Comparison of ENCODE assay signal across 1 cellular context in the genomic region with DNA sequence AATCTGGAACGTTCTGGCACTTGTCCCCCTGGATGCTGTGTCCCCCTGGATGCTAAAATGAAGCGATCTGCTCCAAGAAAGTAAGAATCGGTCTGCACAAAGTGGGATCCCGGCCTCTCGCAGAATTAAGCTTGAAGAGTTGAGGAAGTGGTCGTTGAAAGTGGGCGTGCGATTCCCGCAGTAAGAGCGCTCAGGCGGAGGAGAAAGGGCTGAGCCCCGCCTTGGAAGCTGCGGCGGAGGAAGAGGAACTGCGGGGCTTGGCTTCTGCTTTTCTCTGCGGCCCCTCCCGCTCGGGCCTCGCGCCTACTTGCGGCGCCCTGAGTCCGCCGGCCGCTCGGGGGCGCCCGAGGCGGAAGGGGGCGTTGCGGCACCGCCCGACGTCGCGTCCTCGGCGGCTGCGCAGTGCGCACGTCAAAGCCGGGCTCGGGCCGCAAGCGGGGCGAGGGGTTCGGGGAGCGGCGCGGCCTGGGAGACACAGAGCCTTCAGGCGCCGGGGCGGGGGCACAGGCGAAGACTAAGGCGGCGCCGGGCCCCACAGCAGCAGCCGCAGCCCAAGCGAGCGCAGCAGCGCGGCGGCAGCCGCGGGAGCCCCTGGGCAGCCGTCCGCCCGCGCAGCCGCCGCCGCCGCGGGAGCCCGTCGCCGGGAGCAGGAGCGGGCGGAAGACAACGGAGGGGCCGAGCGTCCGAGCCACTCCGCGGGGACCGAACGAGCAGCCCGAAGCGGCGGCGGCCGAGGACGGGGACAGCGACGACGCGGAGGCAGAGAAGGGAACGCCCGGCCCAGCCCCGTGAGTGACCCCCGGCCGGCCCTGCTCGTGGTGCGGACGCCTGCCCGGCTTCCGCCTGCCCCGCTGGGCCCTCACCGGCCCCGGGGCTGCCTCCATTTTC.
A peak's percentile ranks its signal among the peaks of the same experiment; 100 is the strongest.
TF ChIP-seq lines count a peak whose summit lies in the region.

A gene (plus strand): TSS at position 400 of the 888 bp plus-strand sequence. CDS start 47,160 bp downstream, outside the sequence.

TF ChIP-seq in HepG2, 621 proteins besides CTCF, POLR2A, EP300 and RAD21 (continued from another document and continues in another):
- TF ChIP-seq, protein P1, sequence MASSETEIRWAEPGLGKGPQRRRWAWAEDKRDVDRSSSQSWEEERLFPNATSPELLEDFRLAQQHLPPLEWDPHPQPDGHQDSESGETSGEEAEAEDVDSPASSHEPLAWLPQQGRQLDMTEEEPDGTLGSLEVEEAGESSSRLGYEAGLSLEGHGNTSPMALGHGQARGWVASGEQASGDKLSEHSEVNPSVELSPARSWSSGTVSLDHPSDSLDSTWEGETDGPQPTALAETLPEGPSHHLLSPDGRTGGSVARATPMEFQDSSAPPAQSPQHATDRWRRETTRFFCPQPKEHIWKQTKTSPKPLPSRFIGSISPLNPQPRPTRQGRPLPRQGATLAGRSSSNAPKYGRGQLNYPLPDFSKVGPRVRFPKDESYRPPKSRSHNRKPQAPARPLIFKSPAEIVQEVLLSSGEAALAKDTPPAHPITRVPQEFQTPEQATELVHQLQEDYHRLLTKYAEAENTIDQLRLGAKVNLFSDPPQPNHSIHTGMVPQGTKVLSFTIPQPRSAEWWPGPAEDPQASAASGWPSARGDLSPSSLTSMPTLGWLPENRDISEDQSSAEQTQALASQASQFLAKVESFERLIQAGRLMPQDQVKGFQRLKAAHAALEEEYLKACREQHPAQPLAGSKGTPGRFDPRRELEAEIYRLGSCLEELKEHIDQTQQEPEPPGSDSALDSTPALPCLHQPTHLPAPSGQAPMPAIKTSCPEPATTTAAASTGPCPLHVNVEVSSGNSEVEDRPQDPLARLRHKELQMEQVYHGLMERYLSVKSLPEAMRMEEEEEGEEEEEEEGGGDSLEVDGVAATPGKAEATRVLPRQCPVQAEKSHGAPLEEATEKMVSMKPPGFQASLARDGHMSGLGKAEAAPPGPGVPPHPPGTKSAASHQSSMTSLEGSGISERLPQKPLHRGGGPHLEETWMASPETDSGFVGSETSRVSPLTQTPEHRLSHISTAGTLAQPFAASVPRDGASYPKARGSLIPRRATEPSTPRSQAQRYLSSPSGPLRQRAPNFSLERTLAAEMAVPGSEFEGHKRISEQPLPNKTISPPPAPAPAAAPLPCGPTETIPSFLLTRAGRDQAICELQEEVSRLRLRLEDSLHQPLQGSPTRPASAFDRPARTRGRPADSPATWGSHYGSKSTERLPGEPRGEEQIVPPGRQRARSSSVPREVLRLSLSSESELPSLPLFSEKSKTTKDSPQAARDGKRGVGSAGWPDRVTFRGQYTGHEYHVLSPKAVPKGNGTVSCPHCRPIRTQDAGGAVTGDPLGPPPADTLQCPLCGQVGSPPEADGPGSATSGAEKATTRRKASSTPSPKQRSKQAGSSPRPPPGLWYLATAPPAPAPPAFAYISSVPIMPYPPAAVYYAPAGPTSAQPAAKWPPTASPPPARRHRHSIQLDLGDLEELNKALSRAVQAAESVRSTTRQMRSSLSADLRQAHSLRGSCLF (CRISPR knock-in tag; IDR thresholded peaks at IDR 0.05; ENCODE audit: borderline replicate concordance): no peak
- TF ChIP-seq SIN3B (IDR thresholded peaks at IDR 0.05; ENCODE audit: low read length) (no peak), ZNF12 (CRISPR knock-in tag; IDR thresholded peaks at IDR 0.05) (peak; percentile 67; the same call in 1 of the 2 replicates), ATM (IDR thresholded peaks at IDR 0.05; ENCODE audit: borderline replicate concordance) (no peak), TOE1 (CRISPR knock-in tag; IDR thresholded peaks at IDR 0.05) (no peak; the same call in none of the 2 replicates), ZNF672 (CRISPR knock-in tag; IDR thresholded peaks at IDR 0.05) (no peak), ZNF121 (CRISPR knock-in tag; IDR thresholded peaks at IDR 0.05) (peak; percentile 45; the same call in 1 of the 2 replicates), FOXP1 (IDR thresholded peaks at IDR 0.05) (no peak), FOXP1 (CRISPR knock-in tag; IDR thresholded peaks at IDR 0.05) (no peak), ATF1 (CRISPR knock-in tag; IDR thresholded peaks at IDR 0.05) (no peak), REXO4 (CRISPR knock-in tag; IDR thresholded peaks at IDR 0.05; ENCODE audit: borderline replicate concordance) (no peak), ZNF326 (CRISPR knock-in tag; IDR thresholded peaks at IDR 0.05; ENCODE audit: borderline replicate concordance) (no peak), ZNF577 (CRISPR knock-in tag; IDR thresholded peaks at IDR 0.05; ENCODE audit: borderline replicate concordance, low read depth) (no peak), CEBPG (CRISPR knock-in tag; IDR thresholded peaks at IDR 0.05) (no peak), HES4 (CRISPR knock-in tag; IDR thresholded peaks at IDR 0.05; ENCODE audit: borderline replicate concordance) (0 out of 2 replicates have a peak, but pooled peaks have one; percentile 12), EEA1 (CRISPR knock-in tag; IDR thresholded peaks at IDR 0.05; ENCODE audit: borderline replicate concordance) (peak; percentile 77), ZNF816 (CRISPR knock-in tag; IDR thresholded peaks at IDR 0.05; ENCODE audit: borderline replicate concordance) (no peak; the same call in 1 of the 2 replicates), FOXJ3 (CRISPR knock-in tag; IDR thresholded peaks at IDR 0.05; ENCODE audit: borderline replicate concordance) (no peak), SYNCRIP (IDR thresholded peaks at IDR 0.05; ENCODE audit: insufficient read depth, low read depth, low read length) (no peak), ZNF205 (CRISPR knock-in tag; IDR thresholded peaks at IDR 0.05) (peak; percentile 63; the same call in 1 of the 2 replicates), ZNF432 (CRISPR knock-in tag; IDR thresholded peaks at IDR 0.05; ENCODE audit: borderline replicate concordance) (no peak), FIP1L1 (IDR thresholded peaks at IDR 0.05; ENCODE audit: borderline replicate concordance, insufficient read depth, low read depth, low read length) (no peak), ZNF737 (CRISPR knock-in tag; IDR thresholded peaks at IDR 0.05; ENCODE audit: borderline replicate concordance) (no peak), RFXAP (CRISPR knock-in tag; IDR thresholded peaks at IDR 0.05; ENCODE audit: borderline replicate concordance) (peak; percentile 56; the same call in 1 of the 2 replicates), ZFP36 (IDR thresholded peaks at IDR 0.05; ENCODE audit: borderline replicate concordance, low read depth, low read length, partially characterized antibody) (no peak), ZFAT (CRISPR knock-in tag; conservative IDR thresholded peaks at IDR 0.05) (no peak), HOXA5 (CRISPR knock-in tag; IDR thresholded peaks at IDR 0.05) (no peak), CREM (IDR thresholded peaks at IDR 0.05) (no peak), CREM (CRISPR knock-in tag; IDR thresholded peaks at IDR 0.05) (no peak), MATR3 (CRISPR knock-in tag; IDR thresholded peaks at IDR 0.05) (no peak)
- TF ChIP-seq, protein P2, sequence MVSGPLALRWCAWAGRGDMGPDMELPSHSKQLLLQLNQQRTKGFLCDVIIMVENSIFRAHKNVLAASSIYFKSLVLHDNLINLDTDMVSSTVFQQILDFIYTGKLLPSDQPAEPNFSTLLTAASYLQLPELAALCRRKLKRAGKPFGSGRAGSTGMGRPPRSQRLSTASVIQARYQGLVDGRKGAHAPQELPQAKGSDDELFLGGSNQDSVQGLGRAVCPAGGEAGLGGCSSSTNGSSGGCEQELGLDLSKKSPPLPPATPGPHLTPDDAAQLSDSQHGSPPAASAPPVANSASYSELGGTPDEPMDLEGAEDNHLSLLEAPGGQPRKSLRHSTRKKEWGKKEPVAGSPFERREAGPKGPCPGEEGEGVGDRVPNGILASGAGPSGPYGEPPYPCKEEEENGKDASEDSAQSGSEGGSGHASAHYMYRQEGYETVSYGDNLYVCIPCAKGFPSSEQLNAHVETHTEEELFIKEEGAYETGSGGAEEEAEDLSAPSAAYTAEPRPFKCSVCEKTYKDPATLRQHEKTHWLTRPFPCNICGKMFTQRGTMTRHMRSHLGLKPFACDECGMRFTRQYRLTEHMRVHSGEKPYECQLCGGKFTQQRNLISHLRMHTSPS (CRISPR knock-in tag; IDR thresholded peaks at IDR 0.05; ENCODE audit: low read depth): no peak; the same call in 1 of the 2 replicates
- TF ChIP-seq, protein P3, sequence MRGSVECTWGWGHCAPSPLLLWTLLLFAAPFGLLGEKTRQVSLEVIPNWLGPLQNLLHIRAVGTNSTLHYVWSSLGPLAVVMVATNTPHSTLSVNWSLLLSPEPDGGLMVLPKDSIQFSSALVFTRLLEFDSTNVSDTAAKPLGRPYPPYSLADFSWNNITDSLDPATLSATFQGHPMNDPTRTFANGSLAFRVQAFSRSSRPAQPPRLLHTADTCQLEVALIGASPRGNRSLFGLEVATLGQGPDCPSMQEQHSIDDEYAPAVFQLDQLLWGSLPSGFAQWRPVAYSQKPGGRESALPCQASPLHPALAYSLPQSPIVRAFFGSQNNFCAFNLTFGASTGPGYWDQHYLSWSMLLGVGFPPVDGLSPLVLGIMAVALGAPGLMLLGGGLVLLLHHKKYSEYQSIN (CRISPR knock-in tag; IDR thresholded peaks at IDR 0.05; ENCODE audit: borderline replicate concordance): no peak
- TF ChIP-seq, protein P4, sequence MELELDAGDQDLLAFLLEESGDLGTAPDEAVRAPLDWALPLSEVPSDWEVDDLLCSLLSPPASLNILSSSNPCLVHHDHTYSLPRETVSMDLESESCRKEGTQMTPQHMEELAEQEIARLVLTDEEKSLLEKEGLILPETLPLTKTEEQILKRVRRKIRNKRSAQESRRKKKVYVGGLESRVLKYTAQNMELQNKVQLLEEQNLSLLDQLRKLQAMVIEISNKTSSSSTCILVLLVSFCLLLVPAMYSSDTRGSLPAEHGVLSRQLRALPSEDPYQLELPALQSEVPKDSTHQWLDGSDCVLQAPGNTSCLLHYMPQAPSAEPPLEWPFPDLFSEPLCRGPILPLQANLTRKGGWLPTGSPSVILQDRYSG (CRISPR knock-in tag; IDR thresholded peaks at IDR 0.05): no peak
- TF ChIP-seq, protein P5, sequence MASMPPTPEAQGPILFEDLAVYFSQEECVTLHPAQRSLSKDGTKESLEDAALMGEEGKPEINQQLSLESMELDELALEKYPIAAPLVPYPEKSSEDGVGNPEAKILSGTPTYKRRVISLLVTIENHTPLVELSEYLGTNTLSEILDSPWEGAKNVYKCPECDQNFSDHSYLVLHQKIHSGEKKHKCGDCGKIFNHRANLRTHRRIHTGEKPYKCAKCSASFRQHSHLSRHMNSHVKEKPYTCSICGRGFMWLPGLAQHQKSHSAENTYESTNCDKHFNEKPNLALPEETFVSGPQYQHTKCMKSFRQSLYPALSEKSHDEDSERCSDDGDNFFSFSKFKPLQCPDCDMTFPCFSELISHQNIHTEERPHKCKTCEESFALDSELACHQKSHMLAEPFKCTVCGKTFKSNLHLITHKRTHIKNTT (CRISPR knock-in tag; IDR thresholded peaks at IDR 0.05): no peak
- TF ChIP-seq, protein P6, sequence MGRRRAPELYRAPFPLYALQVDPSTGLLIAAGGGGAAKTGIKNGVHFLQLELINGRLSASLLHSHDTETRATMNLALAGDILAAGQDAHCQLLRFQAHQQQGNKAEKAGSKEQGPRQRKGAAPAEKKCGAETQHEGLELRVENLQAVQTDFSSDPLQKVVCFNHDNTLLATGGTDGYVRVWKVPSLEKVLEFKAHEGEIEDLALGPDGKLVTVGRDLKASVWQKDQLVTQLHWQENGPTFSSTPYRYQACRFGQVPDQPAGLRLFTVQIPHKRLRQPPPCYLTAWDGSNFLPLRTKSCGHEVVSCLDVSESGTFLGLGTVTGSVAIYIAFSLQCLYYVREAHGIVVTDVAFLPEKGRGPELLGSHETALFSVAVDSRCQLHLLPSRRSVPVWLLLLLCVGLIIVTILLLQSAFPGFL (CRISPR knock-in tag; IDR thresholded peaks at IDR 0.05): no peak
- TF ChIP-seq, protein P7, sequence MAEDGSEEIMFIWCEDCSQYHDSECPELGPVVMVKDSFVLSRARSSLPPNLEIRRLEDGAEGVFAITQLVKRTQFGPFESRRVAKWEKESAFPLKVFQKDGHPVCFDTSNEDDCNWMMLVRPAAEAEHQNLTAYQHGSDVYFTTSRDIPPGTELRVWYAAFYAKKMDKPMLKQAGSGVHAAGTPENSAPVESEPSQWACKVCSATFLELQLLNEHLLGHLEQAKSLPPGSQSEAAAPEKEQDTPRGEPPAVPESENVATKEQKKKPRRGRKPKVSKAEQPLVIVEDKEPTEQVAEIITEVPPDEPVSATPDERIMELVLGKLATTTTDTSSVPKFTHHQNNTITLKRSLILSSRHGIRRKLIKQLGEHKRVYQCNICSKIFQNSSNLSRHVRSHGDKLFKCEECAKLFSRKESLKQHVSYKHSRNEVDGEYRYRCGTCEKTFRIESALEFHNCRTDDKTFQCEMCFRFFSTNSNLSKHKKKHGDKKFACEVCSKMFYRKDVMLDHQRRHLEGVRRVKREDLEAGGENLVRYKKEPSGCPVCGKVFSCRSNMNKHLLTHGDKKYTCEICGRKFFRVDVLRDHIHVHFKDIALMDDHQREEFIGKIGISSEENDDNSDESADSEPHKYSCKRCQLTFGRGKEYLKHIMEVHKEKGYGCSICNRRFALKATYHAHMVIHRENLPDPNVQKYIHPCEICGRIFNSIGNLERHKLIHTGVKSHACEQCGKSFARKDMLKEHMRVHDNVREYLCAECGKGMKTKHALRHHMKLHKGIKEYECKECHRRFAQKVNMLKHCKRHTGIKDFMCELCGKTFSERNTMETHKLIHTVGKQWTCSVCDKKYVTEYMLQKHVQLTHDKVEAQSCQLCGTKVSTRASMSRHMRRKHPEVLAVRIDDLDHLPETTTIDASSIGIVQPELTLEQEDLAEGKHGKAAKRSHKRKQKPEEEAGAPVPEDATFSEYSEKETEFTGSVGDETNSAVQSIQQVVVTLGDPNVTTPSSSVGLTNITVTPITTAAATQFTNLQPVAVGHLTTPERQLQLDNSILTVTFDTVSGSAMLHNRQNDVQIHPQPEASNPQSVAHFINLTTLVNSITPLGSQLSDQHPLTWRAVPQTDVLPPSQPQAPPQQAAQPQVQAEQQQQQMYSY (CRISPR knock-in tag; IDR thresholded peaks at IDR 0.05): 0 out of 2 replicates have a peak, but pooled peaks have one; percentile 38
- TF ChIP-seq, protein P8, sequence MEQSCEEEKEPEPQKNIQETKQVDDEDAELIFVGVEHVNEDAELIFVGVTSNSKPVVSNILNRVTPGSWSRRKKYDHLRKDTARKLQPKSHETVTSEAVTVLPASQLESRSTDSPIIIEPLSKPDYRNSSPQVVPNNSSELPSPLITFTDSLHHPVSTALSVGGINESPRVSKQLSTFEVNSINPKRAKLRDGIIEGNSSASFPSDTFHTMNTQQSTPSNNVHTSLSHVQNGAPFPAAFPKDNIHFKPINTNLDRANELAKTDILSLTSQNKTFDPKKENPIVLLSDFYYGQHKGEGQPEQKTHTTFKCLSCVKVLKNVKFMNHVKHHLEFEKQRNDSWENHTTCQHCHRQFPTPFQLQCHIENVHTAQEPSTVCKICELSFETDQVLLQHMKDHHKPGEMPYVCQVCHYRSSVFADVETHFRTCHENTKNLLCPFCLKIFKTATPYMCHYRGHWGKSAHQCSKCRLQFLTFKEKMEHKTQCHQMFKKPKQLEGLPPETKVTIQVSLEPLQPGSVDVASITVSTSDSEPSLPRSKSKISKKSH (CRISPR knock-in tag; IDR thresholded peaks at IDR 0.05; ENCODE audit: borderline replicate concordance): no peak
- TF ChIP-seq, protein P9, sequence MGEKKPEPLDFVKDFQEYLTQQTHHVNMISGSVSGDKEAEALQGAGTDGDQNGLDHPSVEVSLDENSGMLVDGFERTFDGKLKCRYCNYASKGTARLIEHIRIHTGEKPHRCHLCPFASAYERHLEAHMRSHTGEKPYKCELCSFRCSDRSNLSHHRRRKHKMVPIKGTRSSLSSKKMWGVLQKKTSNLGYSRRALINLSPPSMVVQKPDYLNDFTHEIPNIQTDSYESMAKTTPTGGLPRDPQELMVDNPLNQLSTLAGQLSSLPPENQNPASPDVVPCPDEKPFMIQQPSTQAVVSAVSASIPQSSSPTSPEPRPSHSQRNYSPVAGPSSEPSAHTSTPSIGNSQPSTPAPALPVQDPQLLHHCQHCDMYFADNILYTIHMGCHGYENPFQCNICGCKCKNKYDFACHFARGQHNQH (CRISPR knock-in tag; IDR thresholded peaks at IDR 0.05): peak; percentile 87
